ENCODE assay signal across 2 cellular contexts in genomic region chr5:135995979-135996378, GRCh38.
TF ChIP-seq lines count a peak whose summit lies in the region.

No MANE protein-coding gene starts in this region.

TF ChIP-seq in endothelial cell of umbilical vein, 7 proteins besides CTCF, POLR2A, EP300 and RAD21:
- TF ChIP-seq POLR2AphosphoS5 (IDR thresholded peaks at IDR 0.05; ENCODE audit: insufficient read depth, low read depth, low read length) (no peak), JUN (IDR thresholded peaks at IDR 0.05; ENCODE audit: borderline replicate concordance, insufficient read depth, insufficient read length, low read depth) (no peak), FOS (IDR thresholded peaks at IDR 0.05; ENCODE audit: borderline replicate concordance, insufficient read depth, low read length) (no peak), EZH2 (IDR thresholded peaks at IDR 0.05; ENCODE audit: borderline replicate concordance, low read depth, low read length, severe bottlenecking) (no peak), GATA2 (IDR thresholded peaks at IDR 0.05; ENCODE audit: insufficient read depth, insufficient read length, low read depth, low read length) (no peak), MYC (IDR thresholded peaks at IDR 0.05; ENCODE audit: low read depth, low read length) (no peak)
- TF ChIP-seq, protein P1, sequence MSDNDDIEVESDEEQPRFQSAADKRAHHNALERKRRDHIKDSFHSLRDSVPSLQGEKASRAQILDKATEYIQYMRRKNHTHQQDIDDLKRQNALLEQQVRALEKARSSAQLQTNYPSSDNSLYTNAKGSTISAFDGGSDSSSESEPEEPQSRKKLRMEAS (IDR thresholded peaks at IDR 0.05; ENCODE audit: insufficient read depth, insufficient read length), result no peak

TF ChIP-seq in WTC11, 78 proteins besides CTCF, POLR2A, EP300 and RAD21:
- no peak for TF ChIP-seq MYBL2 (CRISPR knock-in tag; IDR thresholded peaks at IDR 0.05)
- TF ChIP-seq ZSCAN18 (CRISPR knock-in tag; IDR thresholded peaks at IDR 0.05), result no peak
- TF ChIP-seq, protein P2, sequence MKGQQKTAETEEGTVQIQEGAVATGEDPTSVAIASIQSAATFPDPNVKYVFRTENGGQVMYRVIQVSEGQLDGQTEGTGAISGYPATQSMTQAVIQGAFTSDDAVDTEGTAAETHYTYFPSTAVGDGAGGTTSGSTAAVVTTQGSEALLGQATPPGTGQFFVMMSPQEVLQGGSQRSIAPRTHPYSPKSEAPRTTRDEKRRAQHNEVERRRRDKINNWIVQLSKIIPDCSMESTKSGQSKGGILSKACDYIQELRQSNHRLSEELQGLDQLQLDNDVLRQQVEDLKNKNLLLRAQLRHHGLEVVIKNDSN (CRISPR knock-in tag; IDR thresholded peaks at IDR 0.05), result no peak
- no peak for TF ChIP-seq ZNF423 (CRISPR knock-in tag; IDR thresholded peaks at IDR 0.05)
- no peak for TF ChIP-seq ATF3 (CRISPR knock-in tag; conservative IDR thresholded peaks at IDR 0.05)
- TF ChIP-seq RELA (CRISPR knock-in tag; IDR thresholded peaks at IDR 0.05; ENCODE audit: borderline replicate concordance), result no peak
- no peak for TF ChIP-seq FOXJ3 (CRISPR knock-in tag; IDR thresholded peaks at IDR 0.05; ENCODE audit: borderline replicate concordance)
- no peak for TF ChIP-seq NR2C2 (CRISPR knock-in tag; IDR thresholded peaks at IDR 0.05)
- TF ChIP-seq GRHL2 (CRISPR knock-in tag; IDR thresholded peaks at IDR 0.05; ENCODE audit: insufficient replicate concordance, severe bottlenecking), result no peak
- no peak for TF ChIP-seq TEAD1 (CRISPR knock-in tag; IDR thresholded peaks at IDR 0.05)
- TF ChIP-seq HMGA2 (CRISPR knock-in tag; IDR thresholded peaks at IDR 0.05), result no peak
- no peak for TF ChIP-seq ZNF263 (CRISPR knock-in tag; IDR thresholded peaks at IDR 0.05; ENCODE audit: low read depth)
- TF ChIP-seq PREB (CRISPR knock-in tag; IDR thresholded peaks at IDR 0.05; ENCODE audit: borderline replicate concordance), result no peak
- TF ChIP-seq ZNF317 (CRISPR knock-in tag; IDR thresholded peaks at IDR 0.05; ENCODE audit: borderline replicate concordance, low read depth), result no peak
- no peak for TF ChIP-seq OVOL2 (CRISPR knock-in tag; IDR thresholded peaks at IDR 0.05; ENCODE audit: borderline replicate concordance)
- no peak for TF ChIP-seq TCF7 (CRISPR knock-in tag; IDR thresholded peaks at IDR 0.05; ENCODE audit: low read depth)
TF ChIP-seq in WTC11: peak in this region for 0.
